Comparison of ENCODE assay signal across 28 cellular contexts in genomic region chr1:198607714-198608113, GRCh38. TPM values are rescaled to one million over a fixed set of nuclear protein-coding genes. Genes with fewer than 3 reads are reported as not detected.
"Had no signal": no experiment of that assay in that cellular context is flagged by ENCODE, and none has a peak within 500 bp of the region (broad histone marks: within the 10 kb centered on the region; RNA-seq: fewer than 3 reads in every experiment).

No MANE protein-coding gene starts in this region.

- H3K4me3 ChIP-seq: esophagus squamous epithelium, left ventricle myocardium inferior, lung, mucosa of descending colon, suprapubic skin, tibial nerve had no signal

- ATAC-seq: activated CD4-positive, CD25-positive, alpha-beta regulatory T cell treated with anti-CD3 and anti-CD28 coated beads, Interleukin-2, amount 50 U/mL, for 24 hours; activated naive CD8-positive, alpha-beta T cell treated with anti-CD3 and anti-CD28 coated beads, Interleukin-2, amount 50 U/mL, for 24 hours; mucosa of descending colon; natural killer cell treated with Interleukin-12 subunit alpha and Interleukin-12 subunit beta and Interleukin-15 and Interleukin-18, amount 100 ng/mL, for 72 hours; right cardiac atrium; stimulated activated naive B cell treated with anti-CD40 and anti-IgM and Interleukin-4, amounts not matched to agents 10 μg/mL and 1 μg/mL and 100 μg/mL, for 72 hours had no signal

- H3K27ac ChIP-seq: epithelial cell of prostate, esophagus squamous epithelium, left ventricle myocardium inferior, suprapubic skin, tibial nerve, WERI-Rb-1 had no signal

- H3K9me3 ChIP-seq: esophagus squamous epithelium, left ventricle myocardium inferior, mucosa of descending colon, suprapubic skin, tibial nerve had no signal

- H3K36me3 ChIP-seq: esophagus squamous epithelium, left ventricle myocardium inferior, suprapubic skin, tibial nerve, WERI-Rb-1 had no signal

- H3K4me1 ChIP-seq: esophagus squamous epithelium, left ventricle myocardium inferior, suprapubic skin, tibial nerve had no signal

- H3K27me3 ChIP-seq: esophagus squamous epithelium, suprapubic skin, tibial nerve had no signal

- DNase-seq: activated CD4-positive, alpha-beta memory T cell treated with anti-CD3 and anti-CD28 coated beads for 36 hours; activated CD4-positive, alpha-beta T cell treated with anti-CD3 and anti-CD28 coated beads, Interleukin-2, amount 10 ng/mL, durations not matched to agents 24 days and 14 days; activated CD8-positive, alpha-beta memory T cell treated with anti-CD3 and anti-CD28 coated beads, Interleukin-2, amount 50 U/mL, for 48 hours; activated gamma-delta T cell; activated naive CD4-positive, alpha-beta T cell treated with anti-CD3 and anti-CD28 coated beads, Interleukin-2, amount 10 ng/mL, durations not matched to agents 7 days and 5 days; activated naive CD8-positive, alpha-beta T cell treated with anti-CD3 and anti-CD28 coated beads, Interleukin-2, amount 50 U/mL, for 24 hours; activated T-cell treated with anti-CD3 and anti-CD28 coated beads, Interleukin-2, amount 50 U/mL, for 24 hours; amygdala; dermis blood vessel endothelial cell; effector CD4-positive, alpha-beta T cell; esophagus squamous epithelium; glutamatergic neuron; islet precursor cell; left ventricle myocardium inferior; mucosa of descending colon; right cardiac atrium; stimulated activated CD4-positive, alpha-beta T cell treated with anti-CD3 and anti-CD28 coated beads, Interleukin-15, amount 100 ng/mL, for 24 hours; stimulated activated CD4-positive, alpha-beta T cell treated with anti-CD3 and anti-CD28 coated beads, Interleukin-2, amount 100 ng/mL, for 24 hours; stimulated activated naive B cell treated with anti-CD40 and anti-IgM and Interleukin-4, amounts not matched to agents 10 μg/mL and 1 μg/mL and 100 μg/mL, for 72 hours; T-helper 9 cell; WERI-Rb-1 had no signal

RNA-seq across cellular contexts. Expression of gene PTPRC, which starts 31.1 kb away (rescaled TPM):
- total RNA-seq: dermis blood vessel endothelial cell, pulmonary artery endothelial cell had no signal
